1 cellular context compared by ENCODE assay signal in genomic region chr11:62602141-62603071, GRCh38.
TF ChIP-seq lines count a peak whose summit lies in the region.

No MANE protein-coding gene starts in this region.

TF ChIP-seq in K562, 482 proteins besides CTCF, POLR2A, EP300 and RAD21 (continues in another document):
- no peak; the same call in 1 of the 2 replicates for TF ChIP-seq POLR2G (IDR thresholded peaks at IDR 0.05; ENCODE audit: low read depth, low read length)
- 0 out of 2 replicates have a peak, but pooled peaks have one; percentile 13 for TF ChIP-seq SIN3B (IDR thresholded peaks at IDR 0.05; ENCODE audit: low read depth)
- TF ChIP-seq ZNF586 (CRISPR knock-in tag; conservative IDR thresholded peaks at IDR 0.05) = no peak
- 0 out of 2 replicates have a peak, but pooled peaks have one; percentile 4 for TF ChIP-seq SP1 (CRISPR knock-in tag; IDR thresholded peaks at IDR 0.05)
- TF ChIP-seq SMARCA5 (IDR thresholded peaks at IDR 0.05) = no peak
- TF ChIP-seq TRIM24 (IDR thresholded peaks at IDR 0.05) = peak in 1 of 2 experiments; percentile 31; a peak in 1 of 4 replicates
- peak; percentile 56; the same call in 1 of the 2 replicates for TF ChIP-seq HNRNPL (IDR thresholded peaks at IDR 0.05; ENCODE audit: low read depth, low read length)
- TF ChIP-seq HIVEP1 (CRISPR knock-in tag; IDR thresholded peaks at IDR 0.05) = 0 out of 2 replicates have a peak, but pooled peaks have one; percentile 64
- peak; percentile 52 for TF ChIP-seq RBFOX2 (IDR thresholded peaks at IDR 0.05; ENCODE audit: low read depth, low read length)
- TF ChIP-seq ZFP36 (IDR thresholded peaks at IDR 0.05; ENCODE audit: low read depth, low read length, partially characterized antibody) = no peak
- TF ChIP-seq ZNF431 (CRISPR knock-in tag; IDR thresholded peaks at IDR 0.05) = peak; percentile 70; the same call in 1 of the 2 replicates
- no peak for TF ChIP-seq ADNP (tag; IDR thresholded peaks at IDR 0.05)
- TF ChIP-seq ZEB2 (IDR thresholded peaks at IDR 0.05) = no peak
- TF ChIP-seq ZNF589 (CRISPR knock-in tag; IDR thresholded peaks at IDR 0.05; ENCODE audit: low read depth) = no peak
- no peak for TF ChIP-seq RBM25 (IDR thresholded peaks at IDR 0.05; ENCODE audit: low read depth, low read length, severe bottlenecking)
- TF ChIP-seq HNRNPLL (IDR thresholded peaks at IDR 0.05; ENCODE audit: low read depth, low read length, poor library complexity, severe bottlenecking) = peak; percentile 36
- peak; percentile 77 for TF ChIP-seq CXXC5 (CRISPR knock-in tag; IDR thresholded peaks at IDR 0.05)
- peak; percentile 25 for TF ChIP-seq E2F8 (IDR thresholded peaks at IDR 0.05; ENCODE audit: low read depth, partially characterized antibody)
- TF ChIP-seq ZNF764 (CRISPR knock-in tag; IDR thresholded peaks at IDR 0.05; ENCODE audit: low read depth) = 0 out of 2 replicates have a peak, but pooled peaks have one; percentile 29
- TF ChIP-seq FOXP1 (CRISPR knock-in tag; IDR thresholded peaks at IDR 0.05) = peak; percentile 64; the same call in 1 of the 2 replicates
- peak; percentile 33 for TF ChIP-seq PHF20 (IDR thresholded peaks at IDR 0.05; ENCODE audit: partially characterized antibody)
- no peak for TF ChIP-seq ZNF668 (CRISPR knock-in tag; IDR thresholded peaks at IDR 0.05)
- no peak for TF ChIP-seq SLC30A9 (CRISPR knock-in tag; IDR thresholded peaks at IDR 0.05)
- peak; percentile 82 for TF ChIP-seq USF2 (CRISPR knock-in tag; IDR thresholded peaks at IDR 0.05)
- no peak for TF ChIP-seq FUS (optimal IDR thresholded peaks at IDR 0.05; ENCODE audit: low read depth, low read length)
- no peak for TF ChIP-seq NELFE (IDR thresholded peaks at IDR 0.05; ENCODE audit: insufficient read depth, insufficient read length)
- 0 out of 2 replicates have a peak, but pooled peaks have one; percentile 16 for TF ChIP-seq DPF2 (IDR thresholded peaks at IDR 0.05)
- no peak for TF ChIP-seq YBX1 (IDR thresholded peaks at IDR 0.05)
- 0 out of 2 replicates have a peak, but pooled peaks have one; percentile 12 for TF ChIP-seq ZBTB17 (CRISPR knock-in tag; IDR thresholded peaks at IDR 0.05)
- peak in 1 of 2 experiments; percentile 45; a peak in 1 of 4 replicates for TF ChIP-seq HDAC1 (IDR thresholded peaks at IDR 0.05)
- TF ChIP-seq L3MBTL2 (IDR thresholded peaks at IDR 0.05) = peak; percentile 84
- TF ChIP-seq CBX3 (IDR thresholded peaks at IDR 0.05; ENCODE audit: borderline replicate concordance in 1 of 2, low read length in 2 of 2) = 0 out of 3 replicates have a peak, but pooled peaks of 1 of the 2 experiments have one; percentile 11
- TF ChIP-seq PCBP2 (IDR thresholded peaks at IDR 0.05; ENCODE audit: low read depth, low read length, poor library complexity, severe bottlenecking) = no peak
- peak; percentile 43; the same call in 1 of the 2 replicates for TF ChIP-seq NCOA6 (IDR thresholded peaks at IDR 0.05)
- TF ChIP-seq NBN (IDR thresholded peaks at IDR 0.05; ENCODE audit: low read depth) = peak; percentile 44; the same call in 1 of the 2 replicates
- TF ChIP-seq MAFK (IDR thresholded peaks at IDR 0.05; ENCODE audit: low read length) = no peak
- no peak for TF ChIP-seq FOXA3 (CRISPR knock-in tag; conservative IDR thresholded peaks at IDR 0.05 in 1 of 2, IDR thresholded peaks at IDR 0.05 in 1 of 2)
- peak; percentile 50 for TF ChIP-seq BHLHE40 (IDR thresholded peaks at IDR 0.05; ENCODE audit: low read length)
- peak; percentile 57; the same call in 1 of the 2 replicates for TF ChIP-seq HDGF (IDR thresholded peaks at IDR 0.05)
- peak; percentile 29; the same call in 1 of the 2 replicates for TF ChIP-seq SMARCE1 (IDR thresholded peaks at IDR 0.05)
- peak; percentile 15; the same call in 1 of the 2 replicates for TF ChIP-seq GMEB1 (CRISPR knock-in tag; IDR thresholded peaks at IDR 0.05)
- TF ChIP-seq ZNF75A (CRISPR knock-in tag; IDR thresholded peaks at IDR 0.05) = no peak
- peak; percentile 53; the same call in 1 of the 2 replicates for TF ChIP-seq ERF (CRISPR knock-in tag; IDR thresholded peaks at IDR 0.05)
- TF ChIP-seq FOSL1 (tag; conservative IDR thresholded peaks at IDR 0.05) = no peak
- 0 out of 2 replicates have a peak, but pooled peaks have one; percentile 58 for TF ChIP-seq SRSF1 (IDR thresholded peaks at IDR 0.05; ENCODE audit: low read depth, low read length)
- TF ChIP-seq VEZF1 (CRISPR knock-in tag; IDR thresholded peaks at IDR 0.05) = no peak
- TF ChIP-seq CHD4 (IDR thresholded peaks at IDR 0.05; ENCODE audit: insufficient read depth, insufficient replicate concordance, low read depth, low read length, poor library complexity, severe bottlenecking) = no peak
- TF ChIP-seq RREB1 (CRISPR knock-in tag; IDR thresholded peaks at IDR 0.05) = 0 out of 2 replicates have a peak, but pooled peaks have one; percentile 19
- TF ChIP-seq E2F5 (CRISPR knock-in tag; IDR thresholded peaks at IDR 0.05) = 0 out of 2 replicates have a peak, but pooled peaks have one; percentile 61
- no peak for TF ChIP-seq TARDBP (IDR thresholded peaks at IDR 0.05)
- TF ChIP-seq ZSCAN32 (CRISPR knock-in tag; IDR thresholded peaks at IDR 0.05) = 0 out of 2 replicates have a peak, but pooled peaks have one; percentile 20
- peak; percentile 9 for TF ChIP-seq TAF1 (IDR thresholded peaks at IDR 0.05; ENCODE audit: control insufficient read depth, extremely low read depth, insufficient read depth, low read length, severe bottlenecking)
- TF ChIP-seq ZNF274 (IDR thresholded peaks at IDR 0.05; ENCODE audit: borderline replicate concordance, low read depth, low read length) = peak; percentile 30; the same call in 1 of the 2 replicates
- peak; percentile 65; the same call in 1 of the 2 replicates for TF ChIP-seq ELF4 (CRISPR knock-in tag; IDR thresholded peaks at IDR 0.05)
- 0 out of 2 replicates have a peak, but pooled peaks have one; percentile 42 for TF ChIP-seq HBP1 (CRISPR knock-in tag; IDR thresholded peaks at IDR 0.05)
- TF ChIP-seq ZBTB2 (IDR thresholded peaks at IDR 0.05) = peak; percentile 67
